ENCODE assay signal across 8 cellular contexts in the genomic region with DNA sequence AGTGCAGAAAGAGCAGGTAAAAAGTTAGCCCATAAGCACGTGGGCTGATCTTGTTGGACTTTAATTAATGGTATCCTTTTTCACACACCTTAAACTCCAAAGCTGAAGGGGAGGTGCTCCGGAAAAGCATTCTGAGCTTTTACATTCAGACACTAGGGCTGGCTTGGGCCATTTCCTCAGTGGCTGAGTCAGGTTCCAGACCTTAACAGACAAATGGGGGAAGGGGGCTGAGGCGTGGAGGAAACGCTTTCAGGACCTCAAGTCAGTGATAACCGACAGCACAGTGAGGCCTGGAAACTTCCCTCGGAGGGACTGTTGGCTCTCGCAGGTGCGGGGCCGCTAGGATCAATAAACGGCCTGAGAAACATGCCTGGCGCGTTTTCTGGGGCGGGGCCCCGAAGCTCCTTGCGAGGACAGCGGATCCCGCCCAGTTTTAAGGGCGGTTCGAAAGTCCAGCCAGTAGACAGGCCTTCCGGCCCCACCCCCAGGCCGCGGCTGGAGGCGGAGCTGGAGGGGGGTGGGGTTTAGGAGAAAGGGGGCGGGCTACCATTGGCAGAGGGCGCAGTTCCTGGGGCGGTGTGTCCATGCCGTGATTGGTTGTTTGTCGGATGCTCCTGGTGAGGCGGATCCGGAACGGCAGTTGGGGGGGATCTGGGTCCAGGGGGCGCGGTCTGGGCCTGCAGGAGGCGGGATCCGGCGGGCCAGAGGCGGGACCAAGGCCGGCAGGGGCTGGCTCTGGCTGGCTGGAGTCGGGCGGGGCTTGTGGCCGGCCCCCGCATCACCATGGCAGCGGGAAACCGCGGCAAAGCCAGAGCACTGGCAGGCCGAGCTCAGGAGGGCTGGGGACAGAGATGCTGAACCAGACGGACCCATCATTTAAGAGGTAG. TPM values are rescaled to one million over a fixed set of nuclear protein-coding genes. Genes with fewer than 3 reads are reported as not detected.
DNase-seq lines count a peak whose midpoint lies in the region; ATAC-seq lines count a peak whose summit lies in the region.

No MANE protein-coding gene starts in this region.

- peaks cover 8% of the 10 kb centered on the region for H3K27me3 Mint-ChIP-seq in activated CD4-positive, alpha-beta T cell treated with anti-CD3 and anti-CD28 coated beads, Interleukin-2, amount 10 ng/mL, durations not matched to agents 7 days and 5 days

- H3K27ac Mint-ChIP-seq in activated CD4-positive, alpha-beta T cell treated with anti-CD3 and anti-CD28 coated beads, Interleukin-2, amount 10 ng/mL, durations not matched to agents 7 days and 5 days: peak overlapping the region; percentile 92

- peaks cover 20% of the 10 kb centered on the region for H3K4me1 Mint-ChIP-seq in activated CD4-positive, alpha-beta T cell treated with anti-CD3 and anti-CD28 coated beads, Interleukin-2, amount 10 ng/mL, durations not matched to agents 7 days and 5 days

- H3K9me3 Mint-ChIP-seq in activated CD4-positive, alpha-beta T cell treated with anti-CD3 and anti-CD28 coated beads, Interleukin-2, amount 10 ng/mL, durations not matched to agents 7 days and 5 days: no peaks in the 10 kb centered on the region

- H3K36me3 Mint-ChIP-seq in activated CD4-positive, alpha-beta T cell treated with anti-CD3 and anti-CD28 coated beads, Interleukin-2, amount 10 ng/mL, durations not matched to agents 7 days and 5 days (ENCODE audit: low read depth): no peaks in the 10 kb centered on the region

- peak; percentile 91 for ATAC-seq in GM19351 (IDR thresholded peaks at IDR 0.05; ENCODE audit: unreplicated experiment)
- ATAC-seq in HG03520 (IDR thresholded peaks at IDR 0.05; ENCODE audit: unreplicated experiment): peak; percentile 93
- peak; percentile 88 for ATAC-seq in left lobe of liver

- POLR2A ChIA-PET in activated CD4-positive, alpha-beta T cell treated with anti-CD3 and anti-CD28 coated beads, Interleukin-2, amount 10 ng/mL, durations not matched to agents 7 days and 5 days (lab: Charles Lee): no interaction called here

- DNase-seq in C1 segment of cervical spinal cord (lab: John Stamatoyannopoulos, UW) (peak; percentile 83 to 100 (median 98)), NCI-H526 treated with DMSO at 0.1 percent for 48 hours (lab: John Stamatoyannopoulos, UW) (peak; percentile 100), dedifferentiated amniotic fluid mesenchymal stem cell (ENCODE audit: extremely low spot score) (peak; percentile 95), left lobe of liver (ENCODE audit: low spot score) (peak; percentile 98)
- peak; percentile 95 for DNase-seq in activated CD4-positive, alpha-beta T cell treated with anti-CD3 and anti-CD28 coated beads, Interleukin-2, amount 10 ng/mL, durations not matched to agents 7 days and 5 days
- DNase-seq in stimulated activated CD4-positive, alpha-beta T cell treated with anti-CD3 and anti-CD28 coated beads, Interleukin-2, amount 100 ng/mL, for 24 hours: peak; percentile 94 to 95

- H3K4me3 Mint-ChIP-seq in activated CD4-positive, alpha-beta T cell treated with anti-CD3 and anti-CD28 coated beads, Interleukin-2, amount 10 ng/mL, durations not matched to agents 7 days and 5 days: peak overlapping the region; percentile 82

- CTCF ChIA-PET in activated CD4-positive, alpha-beta T cell treated with anti-CD3 and anti-CD28 coated beads, Interleukin-2, amount 10 ng/mL, durations not matched to agents 7 days and 5 days (lab: Charles Lee): interaction anchor here (0.6 to 2.1 kb wide), 19 partner anchors 8 to 360 kb away, joined by 3 to 9 read pairs (median 3); partner anchors contain the start of genes BCO2, C11orf52 and DIXDC1

RNA-seq across cellular contexts. Expression of gene C11orf52, which starts 8.0 kb away (rescaled TPM):
- under 1 TPM in 1 of 2 experiments, not detected in 1; 0.27 TPM for total RNA-seq in activated CD4-positive, alpha-beta T cell treated with anti-CD3 and anti-CD28 coated beads, Interleukin-2, amount 10 ng/mL, durations not matched to agents 7 days and 5 days
- 11.8 TPM for total RNA-seq in left lobe of liver

RNA-seq across cellular contexts. Expression of gene DIXDC1, which starts 10.4 kb away (rescaled TPM):
- 1 to 10 TPM; 3.1 to 4.1 TPM for total RNA-seq in activated CD4-positive, alpha-beta T cell treated with anti-CD3 and anti-CD28 coated beads, Interleukin-2, amount 10 ng/mL, durations not matched to agents 7 days and 5 days
- 7.2 TPM for total RNA-seq in left lobe of liver

RNA-seq across cellular contexts. Expression of gene HSPB2, which starts 14.2 kb away (rescaled TPM):
- not detected for total RNA-seq in activated CD4-positive, alpha-beta T cell treated with anti-CD3 and anti-CD28 coated beads, Interleukin-2, amount 10 ng/mL, durations not matched to agents 7 days and 5 days
- 0.13 TPM for total RNA-seq in left lobe of liver

RNA-seq across cellular contexts. Expression of gene CRYAB, which starts 15.2 kb away (rescaled TPM):
- not detected for total RNA-seq in activated CD4-positive, alpha-beta T cell treated with anti-CD3 and anti-CD28 coated beads, Interleukin-2, amount 10 ng/mL, durations not matched to agents 7 days and 5 days
- total RNA-seq in left lobe of liver: 4.8 TPM

RNA-seq across cellular contexts. Expression of gene CFAP68, which starts 47.4 kb away (rescaled TPM):
- 10 to 100 TPM; 18.3 to 26.5 TPM for total RNA-seq in activated CD4-positive, alpha-beta T cell treated with anti-CD3 and anti-CD28 coated beads, Interleukin-2, amount 10 ng/mL, durations not matched to agents 7 days and 5 days
- total RNA-seq in left lobe of liver: 12.5 TPM

Comparison
In these comparisons a context has a peak if more than half of its experiments do, and no peak if none do; other contexts are left out.
1. Peak in every context shown above with its lines: DNase-seq and ATAC-seq.
2. RNA of gene C11orf52, which starts 8.0 kb away (total RNA-seq): 11.8 TPM in left lobe of liver (single experiment); 0.27 TPM in activated CD4-positive, alpha-beta T cell treated with anti-CD3 and anti-CD28 coated beads, Interleukin-2, amount 10 ng/mL, durations not matched to agents 7 days and 5 days; every median in the first group is over 10 times any median in the second.